ENCODE assay signal across 32 cellular contexts in the genomic region with DNA sequence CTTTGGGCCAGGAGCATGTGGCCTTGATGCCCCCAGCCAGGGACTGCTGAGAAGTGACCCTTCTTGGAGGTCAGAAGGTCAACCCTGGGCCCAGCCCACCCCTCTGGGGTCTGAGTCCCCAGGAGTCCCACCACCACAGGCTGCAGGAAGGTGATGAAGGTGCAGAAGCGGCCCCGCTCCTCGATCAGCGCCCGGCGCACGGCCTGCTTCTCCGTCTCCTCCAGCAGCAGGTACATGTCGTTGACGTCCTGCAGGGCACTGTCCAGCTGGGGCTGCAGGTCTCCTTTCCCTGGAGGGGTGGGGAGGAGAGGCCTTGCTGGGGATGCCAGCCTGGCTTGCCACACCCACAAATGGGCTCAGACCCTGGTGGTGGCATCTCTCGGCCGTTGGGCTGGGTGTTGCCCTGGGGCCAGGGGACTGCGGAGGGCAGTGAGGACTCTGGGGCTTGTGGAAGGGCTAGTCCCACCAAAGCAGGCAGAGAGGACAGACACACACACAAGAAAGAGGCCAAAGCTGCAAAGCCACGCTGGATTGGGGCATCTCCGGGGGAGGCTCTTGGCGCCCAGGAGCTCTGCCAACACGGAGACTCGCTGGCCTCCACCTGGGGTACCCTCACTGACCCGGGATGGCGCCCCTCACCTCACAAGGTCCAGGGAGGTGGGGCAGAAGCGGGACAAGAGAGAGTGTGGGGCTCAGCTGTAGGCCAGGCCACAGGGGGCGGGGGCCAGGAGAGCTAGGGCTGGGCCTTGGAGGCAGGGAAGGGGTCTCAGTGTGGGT. TPM values are rescaled to one million over a fixed set of nuclear protein-coding genes. Genes with fewer than 3 reads are reported as not detected.
DNase-seq lines count a peak whose midpoint lies in the region; ATAC-seq, FAIRE-seq and TF ChIP-seq lines count a peak whose summit lies in the region.
"Had no signal": no experiment of that assay in that cellular context is flagged by ENCODE, and none has a peak within 500 bp of the region (broad histone marks: within the 10 kb centered on the region; RNA-seq: fewer than 3 reads in every experiment).

No MANE protein-coding gene starts in this region.

- TF ChIP-seq CTCF in breast epithelium (IDR thresholded peaks at IDR 0.05), result no peak
- no peak for TF ChIP-seq CTCF in MCF 10A (IDR thresholded peaks at IDR 0.05; ENCODE audit: unreplicated experiment)
- no peak for TF ChIP-seq CTCF in brain (conservative IDR thresholded peaks at IDR 0.05)
- TF ChIP-seq CTCF in HepG2 (CRISPR knock-in tag; IDR thresholded peaks at IDR 0.05), result no peak

- H3K4me3 ChIP-seq in breast epithelium (no peak overlapping the region), HepG2 (replicated peaks in 1 of 3; ENCODE audit: insufficient read depth in 1 of 3, low read depth in 2 of 3, low read length in 3 of 3) (no peak overlapping the region)
- H3K4me3 ChIP-seq: BLaER1, gastrocnemius medialis, Peyer's patch, SJSA1, testis had no signal

- in situ Hi-C loops in HepG2 (cut with HindIII; ENCODE audit: extremely low pct_ligation_motif_present, low pct_unique_long_range_greater_than_20kb), result no loop called here

- BruUV-seq in MCF 10A (replicated peaks; lab: Mats Ljungman, UMichigan) (no TSS peak), HepG2 (replicated peaks; lab: Mats Ljungman, UMichigan) (no TSS peak)

- H3K4me1 ChIP-seq in breast epithelium (peaks cover 12 to 31% of the 10 kb centered on the region in 2 donors), HepG2 (ENCODE audit: insufficient read depth, low read length) (peaks cover 32% of the 10 kb centered on the region)
- H3K4me1 ChIP-seq: SJSA1 had no signal

- no peak overlapping the region for H2AFZ ChIP-seq in HepG2 (ENCODE audit: low read length)

- TF ChIP-seq EP300 in HepG2 (IDR thresholded peaks at IDR 0.05; ENCODE audit: low read depth in 2 of 2, low read length in 2 of 2) (no peak), HepG2 (CRISPR knock-in tag; IDR thresholded peaks at IDR 0.05; ENCODE audit: borderline replicate concordance) (no peak)

- H3K4me1 Mint-ChIP-seq in MCF 10A (ENCODE audit: insufficient read depth, unreplicated experiment), result peaks cover 5% of the 10 kb centered on the region
- H3K4me1 Mint-ChIP-seq in brain, result peaks cover 16% of the 10 kb centered on the region
- H3K4me1 Mint-ChIP-seq: stimulated activated memory B cell treated with anti-CD40 and anti-IgM and Interleukin-4, amounts not matched to agents 10 μg/mL and 1 μg/mL and 100 μg/mL, for 72 hours had no signal

- WGBS in HepG2 (ENCODE audit: low lambda C conversion rate), result 96% methylated on average over 20 of the region's 22 CpGs

- H3K4me3 Mint-ChIP-seq in MCF 10A (ENCODE audit: unreplicated experiment) (no peak overlapping the region), brain (peak overlapping the region in 1 of 5 experiments; percentile 60)
- H3K4me3 Mint-ChIP-seq: stimulated activated memory B cell treated with anti-CD40 and anti-IgM and Interleukin-4, amounts not matched to agents 10 μg/mL and 1 μg/mL and 100 μg/mL, for 72 hours; T-cell had no signal

- TF ChIP-seq POLR2A in breast epithelium (IDR thresholded peaks at IDR 0.05) (no peak), HepG2 (IDR thresholded peaks at IDR 0.05; ENCODE audit: insufficient read depth in 1 of 2, low read depth in 2 of 2, low read length in 2 of 2) (no peak)

- FAIRE-seq in HepG2 (lab: Jason Lieb, UNC), result no peak
- FAIRE-seq: HTR-8/SVneo had no signal

- no peak for TF ChIP-seq RAD21 in HepG2 (CRISPR knock-in tag; IDR thresholded peaks at IDR 0.05)

- H4K20me1 ChIP-seq in HepG2 (ENCODE audit: insufficient read depth, low read length), result peaks cover 11% of the 10 kb centered on the region; the same call in 1 of the 2 replicates

- H3K9me3 ChIP-seq in breast epithelium (no peaks in the 10 kb centered on the region), HepG2 (ENCODE audit: low read length) (no peaks in the 10 kb centered on the region)
- H3K9me3 ChIP-seq: BLaER1, gastrocnemius medialis, Peyer's patch, SJSA1, testis had no signal

- H3K79me2 ChIP-seq in HepG2 (ENCODE audit: insufficient read depth, low read length), result peaks cover 43% of the 10 kb centered on the region

- H3K36me3 ChIP-seq in breast epithelium, result no peaks in the 10 kb centered on the region
- H3K36me3 ChIP-seq in HepG2 (replicated peaks in 1 of 2; ENCODE audit: control insufficient read depth in 1 of 2, insufficient read depth in 2 of 2, low read length in 2 of 2), result peaks cover 60 to 74% of the 10 kb centered on the region in 2 experiments

- DNase-seq in breast epithelium (ENCODE audit: low spot score in 2 of 2), result no peak
- DNase-seq in MCF 10A (ENCODE audit: unreplicated experiment), result no peak
- DNase-seq in HepG2 (ENCODE audit: low spot score), result no peak
- DNase-seq in AG20443 (ENCODE audit: low spot score), result no peak
- no peak for DNase-seq in DMS114 treated with DMSO at 0.1 percent for 48 hours (lab: John Stamatoyannopoulos, UW; ENCODE audit: unreplicated experiment)
- DNase-seq: activated naive CD4-positive, alpha-beta T cell; activated T-cell treated with anti-CD3 and anti-CD28 coated beads, Interleukin-2, amount 50 U/mL, for 48 hours; amygdala; COR-L47; DMS79 treated with DMSO at 0.1 percent for 48 hours; effector CD4-positive, alpha-beta T cell; gastrocnemius medialis; hypothalamus; islet precursor cell; MV-4-11; NCI-H1694 treated with DMSO at 0.1 percent for 48 hours; NCI-H526; occipital lobe; Peyer's patch; stimulated activated CD4-positive, alpha-beta T cell treated with anti-CD3 and anti-CD28 coated beads, Interleukin-2, amount 100 ng/mL, for 48 hours; T-cell; testis had no signal

- peak overlapping the region; percentile 21 to 93 for H3K27ac ChIP-seq in breast epithelium
- H3K27ac ChIP-seq in HepG2 (ENCODE audit: extremely low read length, insufficient read depth, low read length), result no peak overlapping the region
- H3K27ac ChIP-seq in temporal lobe (ENCODE audit: low read depth, low read length), result peak overlapping the region; percentile 30
- H3K27ac ChIP-seq: SJSA1, testis had no signal

- H3K4me2 ChIP-seq in HepG2 (ENCODE audit: low read depth, low read length), result no peak overlapping the region

- H3K27me3 ChIP-seq in breast epithelium (no peaks in the 10 kb centered on the region), HepG2 (ENCODE audit: control insufficient read depth in 1 of 2, insufficient read depth in 2 of 2, low read length in 2 of 2) (no peaks in the 10 kb centered on the region)
- H3K27me3 ChIP-seq: BLaER1, gastrocnemius medialis, Peyer's patch, SJSA1, testis had no signal

- intact Hi-C loops in breast epithelium (cut with DNase I; ENCODE audit: low total_unique reads) (no loop called here), MCF 10A (cut with micrococcal nuclease) (no loop called here), HepG2 (cut with micrococcal nuclease; ENCODE audit: unreplicated experiment) (no loop called here)

- H3K36me3 Mint-ChIP-seq in MCF 10A (ENCODE audit: insufficient read depth, unreplicated experiment) (peaks cover 51% of the 10 kb centered on the region), brain (peaks cover 47% of the 10 kb centered on the region)
- H3K36me3 Mint-ChIP-seq: T-cell had no signal

- H3K27me3 Mint-ChIP-seq in MCF 10A (ENCODE audit: insufficient read depth, unreplicated experiment), result no peaks in the 10 kb centered on the region
- no peaks in the 10 kb centered on the region for H3K27me3 Mint-ChIP-seq in brain
- H3K27me3 Mint-ChIP-seq: stimulated activated memory B cell treated with anti-CD40 and anti-IgM and Interleukin-4, amounts not matched to agents 10 μg/mL and 1 μg/mL and 100 μg/mL, for 72 hours had no signal

- ATAC-seq in HepG2, result no peak
- ATAC-seq in GM18870 (IDR thresholded peaks at IDR 0.05; ENCODE audit: unreplicated experiment), result no peak
- ATAC-seq: gastrocnemius medialis; stimulated activated memory B cell treated with anti-CD40 and anti-IgM and Interleukin-4, amounts not matched to agents 10 μg/mL and 1 μg/mL and 100 μg/mL, for 72 hours; T-cell had no signal

- CTCF ChIA-PET in MCF 10A (lab: Yijun Ruan, JAX) (interaction anchor here (0.6 to 10.5 kb wide), 6 partner anchors 32 to 98 kb away, joined by 3 to 121 read pairs (median 4); no protein-coding TSS in a partner anchor), HepG2 (lab: Yijun Ruan, JAX; ENCODE audit: low intra/inter-chr PET ratio, low total read pairs) (interaction anchor here (3.0 kb wide), 1 partner anchor 93 kb away, joined by 21 read pairs; no protein-coding TSS in a partner anchor)

- H3K27ac Mint-ChIP-seq in MCF 10A (ENCODE audit: low read depth, unreplicated experiment), result no peak overlapping the region
- H3K27ac Mint-ChIP-seq in brain, result peak overlapping the region in 3 of 5 experiments; percentile 49 to 68 (median 56)
- H3K27ac Mint-ChIP-seq: stimulated activated memory B cell treated with anti-CD40 and anti-IgM and Interleukin-4, amounts not matched to agents 10 μg/mL and 1 μg/mL and 100 μg/mL, for 72 hours; T-cell had no signal

- POLR2A ChIA-PET in MCF 10A (lab: Yijun Ruan, JAX), result no interaction called here
- POLR2A ChIA-PET in HepG2 (lab: Yijun Ruan, JAX), result interaction anchor here (1.0 to 18.7 kb wide), 3 partner anchors 48 to 93 kb away, joined by 3 to 536 read pairs (median 3); no protein-coding TSS in a partner anchor

- H3K9ac ChIP-seq in HepG2 (ENCODE audit: insufficient read depth, low read depth, low read length), result no peak overlapping the region
- H3K9ac ChIP-seq: BLaER1 had no signal

- H3K9me3 Mint-ChIP-seq in MCF 10A (ENCODE audit: unreplicated experiment) (no peaks in the 10 kb centered on the region), brain (no peaks in the 10 kb centered on the region)
- H3K9me3 Mint-ChIP-seq: stimulated activated memory B cell treated with anti-CD40 and anti-IgM and Interleukin-4, amounts not matched to agents 10 μg/mL and 1 μg/mL and 100 μg/mL, for 72 hours; T-cell had no signal

RNA-seq across cellular contexts. Expression of gene MTSS2, which starts 7.5 kb away (rescaled TPM):
- total RNA-seq in breast epithelium (10 to 100 TPM in 2 of 3 donors, 1 to 10 TPM in 1; 9.4 to 28.8 (median 22.8) TPM), MCF 10A (2022) (75.8 and 78.7 TPM in 2 replicates), HepG2 (2016; rRNA removed; fragmentation: Illumina TruSeq; extraction: Trizol) (84.6 and 132 TPM in 2 replicates), temporal lobe (45.5 TPM)
- polyA plus RNA-seq in brain (ENCODE audit: insufficient read depth, low read depth, low replicate concordance) (231 TPM), HepG2 (2011; rRNA removed) (242 and 284 TPM in 2 replicates)
- 43.5 and 50.3 TPM in 2 replicates for total RNA-seq in HepG2 (2016; cell fraction: cytosol; rRNA removed; fragmentation: Illumina TruSeq; extraction: Trizol; ENCODE audit: low read depth)
- 77.0 and 127 TPM in 2 replicates for total RNA-seq in HepG2 (2016; cell fraction: insoluble cytoplasmic fraction; rRNA removed; fragmentation: Illumina TruSeq; extraction: Trizol)
- 144 and 145 TPM in 2 replicates for total RNA-seq in HepG2 (2016; cell fraction: membrane; rRNA removed; fragmentation: Illumina TruSeq; extraction: Trizol)
- total RNA-seq in HepG2 (2016; cell fraction: nucleus; rRNA removed; fragmentation: Illumina TruSeq; extraction: Trizol), result 105 and 134 TPM in 2 replicates
- polyA plus RNA-seq in HepG2 (2011; cell fraction: cytosol; rRNA removed), result 101 and 160 TPM in 2 replicates
- polyA plus RNA-seq in HepG2 (2011; cell fraction: nucleus; rRNA removed), result 555 and 802 TPM in 2 replicates
- polyA plus RNA-seq in HepG2 (2012), result 157 and 253 TPM in 2 replicates
- 47.6 and 47.9 TPM in 2 replicates for polyA plus RNA-seq in HepG2 (2016; cell fraction: cytosol; fragmentation: Illumina TruSeq; extraction: Trizol; ENCODE audit: low read depth)
- polyA plus RNA-seq in HepG2 (2016; cell fraction: insoluble cytoplasmic fraction; fragmentation: Illumina TruSeq; extraction: Trizol; ENCODE audit: low read depth), result 136 and 193 TPM in 2 replicates
- 144 and 154 TPM in 2 replicates for polyA plus RNA-seq in HepG2 (2016; cell fraction: membrane; fragmentation: Illumina TruSeq; extraction: Trizol; ENCODE audit: low read depth)
- polyA plus RNA-seq in HepG2 (2016; cell fraction: nucleus; fragmentation: Illumina TruSeq; extraction: Trizol; ENCODE audit: insufficient read depth, low read depth), result 467 and 522 TPM in 2 replicates
- 24.5 and 186 TPM in 2 replicates for polyA minus RNA-seq in HepG2 (2011; rRNA and poly(A)+ RNA removed; ENCODE audit: low replicate concordance)
- polyA minus RNA-seq in HepG2 (2011; cell fraction: cytosol; rRNA and poly(A)+ RNA removed), result 155 and 166 TPM in 2 replicates
- 97.5 and 127 TPM in 2 replicates for polyA minus RNA-seq in HepG2 (2011; cell fraction: nucleus; rRNA and poly(A)+ RNA removed)

RNA-seq across cellular contexts. Expression of gene IL34, which starts 31.9 kb away (rescaled TPM):
- total RNA-seq in breast epithelium (10 to 100 TPM in 1 of 3 donors, 1 to 10 TPM in 1, under 1 TPM in 1; 0.64 to 37.9 (median 7.5) TPM), MCF 10A (2022) (not detected in 2 replicates), HepG2 (2016; rRNA removed; fragmentation: Illumina TruSeq; extraction: Trizol) (1.2 and 1.4 TPM in 2 replicates), temporal lobe (1.5 TPM)
- polyA plus RNA-seq in brain (ENCODE audit: insufficient read depth, low read depth, low replicate concordance) (6.7 TPM), HepG2 (2011; rRNA removed) (1.3 and 1.6 TPM in 2 replicates)
- 1.0 and 1.6 TPM in 2 replicates for total RNA-seq in HepG2 (2016; cell fraction: cytosol; rRNA removed; fragmentation: Illumina TruSeq; extraction: Trizol; ENCODE audit: low read depth)
- 1.2 and 1.3 TPM in 2 replicates for total RNA-seq in HepG2 (2016; cell fraction: insoluble cytoplasmic fraction; rRNA removed; fragmentation: Illumina TruSeq; extraction: Trizol)
- 1.8 and 2.4 TPM in 2 replicates for total RNA-seq in HepG2 (2016; cell fraction: membrane; rRNA removed; fragmentation: Illumina TruSeq; extraction: Trizol)
- 0.31 and 0.40 TPM in 2 replicates for total RNA-seq in HepG2 (2016; cell fraction: nucleus; rRNA removed; fragmentation: Illumina TruSeq; extraction: Trizol)
- 1.1 and 2.2 TPM in 2 replicates for polyA plus RNA-seq in HepG2 (2011; cell fraction: cytosol; rRNA removed)
- 0.83 and 1.9 TPM in 2 replicates for polyA plus RNA-seq in HepG2 (2011; cell fraction: nucleus; rRNA removed)
- 0.83 TPM in 2 replicates for polyA plus RNA-seq in HepG2 (2012)
- polyA plus RNA-seq in HepG2 (2016; cell fraction: cytosol; fragmentation: Illumina TruSeq; extraction: Trizol; ENCODE audit: low read depth), result 1.3 and 2.1 TPM in 2 replicates
- 0.84 and 0.90 TPM in 2 replicates for polyA plus RNA-seq in HepG2 (2016; cell fraction: insoluble cytoplasmic fraction; fragmentation: Illumina TruSeq; extraction: Trizol; ENCODE audit: low read depth)
- 1.2 and 1.6 TPM in 2 replicates for polyA plus RNA-seq in HepG2 (2016; cell fraction: membrane; fragmentation: Illumina TruSeq; extraction: Trizol; ENCODE audit: low read depth)
- 0.96 and 1.1 TPM in 2 replicates for polyA plus RNA-seq in HepG2 (2016; cell fraction: nucleus; fragmentation: Illumina TruSeq; extraction: Trizol; ENCODE audit: insufficient read depth, low read depth)
- 1.0 TPM in 1 of 2 replicates, not detected in the other for polyA minus RNA-seq in HepG2 (2011; rRNA and poly(A)+ RNA removed; ENCODE audit: low replicate concordance)
- polyA minus RNA-seq in HepG2 (2011; cell fraction: cytosol; rRNA and poly(A)+ RNA removed), result 0.35 TPM in 1 of 2 replicates, not detected in the other
- 0.50 and 1.5 TPM in 2 replicates for polyA minus RNA-seq in HepG2 (2011; cell fraction: nucleus; rRNA and poly(A)+ RNA removed)
- total RNA-seq: A673; activated CD8-positive, alpha-beta memory T cell treated with anti-CD3 and anti-CD28 coated beads for 36 hours; H4 had no signal
